28 cellular contexts compared by ENCODE assay signal in genomic region chr19:21498651-21499050, GRCh38.
"Had no signal": no experiment of that assay in that cellular context is flagged by ENCODE, and none has a peak within 500 bp of the region (broad histone marks: within the 10 kb centered on the region; RNA-seq: fewer than 3 reads in every experiment).

No MANE protein-coding gene starts in this region.

- H2AFZ ChIP-seq: hepatocyte, neural progenitor cell, parathyroid adenoma had no signal

- ATAC-seq: foreskin keratinocyte; gastroesophageal sphincter; heart left ventricle; left cardiac atrium; left lung; naive thymus-derived CD4-positive, alpha-beta T cell; right lobe of liver; stimulated activated effector memory CD8-positive, alpha-beta T cell treated with anti-CD3 and anti-CD28 coated beads, Interleukin-12 subunit alpha, Interleukin-12 subunit beta, amount 100 ng/mL, for 72 hours; upper lobe of right lung had no signal

- H3K27ac ChIP-seq: colonic mucosa, esophagus muscularis mucosa, foreskin keratinocyte, gastroesophageal sphincter, heart left ventricle, hepatocyte, left lung, neural progenitor cell, parathyroid adenoma, right lobe of liver, stomach, tibial nerve, upper lobe of right lung, uterus had no signal

- H3K27me3 ChIP-seq: colonic mucosa, esophagus muscularis mucosa, foreskin keratinocyte, gastroesophageal sphincter, heart left ventricle, hepatocyte, left lung, neural progenitor cell, right lobe of liver, stomach, tibial nerve, upper lobe of right lung, uterus had no signal

- H3K4me3 ChIP-seq: colonic mucosa, esophagus muscularis mucosa, gastroesophageal sphincter, heart left ventricle, hepatocyte, left lung, neural progenitor cell, right lobe of liver, stomach, tibial nerve, upper lobe of right lung, uterus had no signal

- H3K36me3 Mint-ChIP-seq: stimulated activated effector memory CD8-positive, alpha-beta T cell treated with anti-CD3 and anti-CD28 coated beads, Interleukin-12 subunit alpha, Interleukin-12 subunit beta, amount 100 ng/mL, for 72 hours had no signal

- H3K9me3 ChIP-seq: colonic mucosa, esophagus muscularis mucosa, gastroesophageal sphincter, heart left ventricle, left lung, right lobe of liver, tibial nerve, upper lobe of right lung, uterus had no signal

- H3K27me3 Mint-ChIP-seq: dendritic cell treated with granulocyte-macrophage colony-stimulating factor and Interleukin-4, amounts not matched to agents 40 ng/mL and 50 ng/mL, for 4 days; naive thymus-derived CD4-positive, alpha-beta T cell; progenitor cell of endocrine pancreas had no signal

- DNase-seq: colonic mucosa; effector CD8-positive, alpha-beta T cell; endodermal cell; foreskin keratinocyte; heart left ventricle; kidney; left cardiac atrium; left lung; mesenchymal stem cell; midbrain; naive thymus-derived CD4-positive, alpha-beta T cell; right lobe of liver; stimulated activated CD4-positive, alpha-beta T cell treated with anti-CD3 and anti-CD28 coated beads, Interleukin-2, amount 100 ng/mL, for 24 hours; stimulated activated CD4-positive, alpha-beta T cell treated with anti-CD3 and anti-CD28 coated beads, Interleukin-4, amount 100 ng/mL, for 24 hours; stimulated activated naive CD4-positive, alpha-beta T cell treated with Interleukin-2 at 50 U/mL for 16 hours; stomach; upper lobe of right lung; uterus had no signal

- H3K9ac ChIP-seq: neural progenitor cell, parathyroid adenoma had no signal

- H3K27ac Mint-ChIP-seq: dendritic cell treated with granulocyte-macrophage colony-stimulating factor and Interleukin-4, amounts not matched to agents 40 ng/mL and 50 ng/mL, for 4 days; endodermal cell; naive thymus-derived CD4-positive, alpha-beta T cell; nephron; neural progenitor cell; progenitor cell of endocrine pancreas; stimulated activated effector memory CD8-positive, alpha-beta T cell treated with anti-CD3 and anti-CD28 coated beads, Interleukin-12 subunit alpha, Interleukin-12 subunit beta, amount 100 ng/mL, for 72 hours had no signal

- H3K4me1 Mint-ChIP-seq: nephron; neural progenitor cell; stimulated activated effector memory CD8-positive, alpha-beta T cell treated with anti-CD3 and anti-CD28 coated beads, Interleukin-12 subunit alpha, Interleukin-12 subunit beta, amount 100 ng/mL, for 72 hours had no signal

- H3K9me3 Mint-ChIP-seq: nephron; stimulated activated effector memory CD8-positive, alpha-beta T cell treated with anti-CD3 and anti-CD28 coated beads, Interleukin-12 subunit alpha, Interleukin-12 subunit beta, amount 100 ng/mL, for 72 hours had no signal

- H3K4me3 Mint-ChIP-seq: dendritic cell treated with granulocyte-macrophage colony-stimulating factor and Interleukin-4, amounts not matched to agents 40 ng/mL and 50 ng/mL, for 4 days; endodermal cell; naive thymus-derived CD4-positive, alpha-beta T cell; nephron; neural progenitor cell; stimulated activated effector memory CD8-positive, alpha-beta T cell treated with anti-CD3 and anti-CD28 coated beads, Interleukin-12 subunit alpha, Interleukin-12 subunit beta, amount 100 ng/mL, for 72 hours had no signal

- H3K4me2 ChIP-seq: hepatocyte, neural progenitor cell had no signal

- H3K79me2 ChIP-seq: hepatocyte, parathyroid adenoma had no signal

- H3K4me1 ChIP-seq: colonic mucosa, esophagus muscularis mucosa, foreskin keratinocyte, gastroesophageal sphincter, heart left ventricle, left lung, neural progenitor cell, parathyroid adenoma, right lobe of liver, stomach, tibial nerve, upper lobe of right lung, uterus had no signal

- H3K36me3 ChIP-seq: colonic mucosa, esophagus muscularis mucosa, gastroesophageal sphincter, heart left ventricle, left lung, neural progenitor cell, right lobe of liver, stomach, tibial nerve, upper lobe of right lung, uterus had no signal
